In genomic region chr1:157115429-157115838, GRCh38 we compare ENCODE assay signal across 1 cellular context.
TF ChIP-seq lines count a peak whose summit lies in the region.

No MANE protein-coding gene starts in this region.

TF ChIP-seq in HepG2, 621 proteins besides CTCF, POLR2A, EP300 and RAD21:
- TF ChIP-seq RARA (CRISPR knock-in tag; IDR thresholded peaks at IDR 0.05) (no peak), ZNF512B (CRISPR knock-in tag; IDR thresholded peaks at IDR 0.05; ENCODE audit: borderline replicate concordance) (no peak), HCFC1 (IDR thresholded peaks at IDR 0.05; ENCODE audit: low read depth, low read length) (no peak), NFYB (CRISPR knock-in tag; IDR thresholded peaks at IDR 0.05) (no peak), CSRNP1 (CRISPR knock-in tag; IDR thresholded peaks at IDR 0.05) (no peak), ZNF138 (CRISPR knock-in tag; IDR thresholded peaks at IDR 0.05; ENCODE audit: low read depth) (no peak), IKZF5 (CRISPR knock-in tag; IDR thresholded peaks at IDR 0.05) (no peak), HIC2 (CRISPR knock-in tag; IDR thresholded peaks at IDR 0.05; ENCODE audit: low read depth) (no peak), POLR2AphosphoS2 (IDR thresholded peaks at IDR 0.05; ENCODE audit: low read depth, low read length) (no peak), RXRA (CRISPR knock-in tag; IDR thresholded peaks at IDR 0.05) (no peak)
